ENCODE assay signal across 12 cellular contexts in the genomic region with DNA sequence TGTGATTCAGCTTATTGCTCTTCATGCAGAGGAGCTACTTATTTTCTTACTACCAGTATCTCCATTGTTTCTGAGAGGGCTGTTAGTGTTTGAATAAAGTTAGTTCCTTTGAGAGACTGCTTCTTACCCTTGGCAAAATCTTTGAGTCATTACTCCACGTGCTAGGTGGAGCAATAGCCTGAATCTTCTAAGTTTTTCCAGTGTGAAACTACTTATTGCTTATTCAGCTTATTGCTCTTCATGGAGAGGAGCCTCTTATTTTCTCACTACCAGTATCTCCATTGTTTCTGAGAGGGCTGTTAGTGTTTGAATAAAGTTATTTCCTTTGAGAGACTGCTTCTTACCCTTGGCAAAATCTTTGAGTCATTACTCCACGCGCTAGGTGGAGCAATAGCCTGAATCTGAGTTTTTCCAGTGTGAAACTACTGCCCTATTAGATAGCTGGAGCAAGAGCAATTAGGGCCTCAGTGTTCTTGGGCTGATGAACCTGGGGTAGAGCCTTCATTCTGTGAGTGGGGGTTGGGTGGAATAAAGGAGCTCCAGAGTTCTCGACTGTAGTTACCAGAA. TPM values are rescaled to one million over a fixed set of nuclear protein-coding genes. Genes with fewer than 3 reads are reported as not detected.
DNase-seq lines count a peak whose midpoint lies in the region; ATAC-seq and TF ChIP-seq lines count a peak whose summit lies in the region.
"Had no signal": no experiment of that assay in that cellular context is flagged by ENCODE, and none has a peak within 500 bp of the region (broad histone marks: within the 10 kb centered on the region; RNA-seq: fewer than 3 reads in every experiment).

No MANE protein-coding gene starts in this region.

- no peak for DNase-seq in activated T-cell treated with anti-CD3 and anti-CD28 coated beads, Interleukin-2, amount 50 U/mL, for 24 hours
- DNase-seq in activated T-cell treated with anti-CD3 and anti-CD28 coated beads, Interleukin-2, amount 50 U/mL, for 1 hour: no peak
- DNase-seq in foreskin fibroblast: peak; percentile 26 to 55
- no peak for DNase-seq in DMS114 treated with DMSO at 0.1 percent for 48 hours (lab: John Stamatoyannopoulos, UW; ENCODE audit: unreplicated experiment)
- no peak for DNase-seq in NCI-H345 treated with DMSO at 0.1 percent for 48 hours (lab: John Stamatoyannopoulos, UW; ENCODE audit: unreplicated experiment)
- DNase-seq: NCI-H1436; stimulated activated CD4-positive, alpha-beta T cell treated with anti-CD3 and anti-CD28 coated beads, Interleukin-4, amount 100 ng/mL, for 1 hour had no signal

- H3K4me3 ChIP-seq in foreskin fibroblast (ENCODE audit: low read depth in 1 of 2, low read length in 2 of 2): no peak overlapping the region
- H3K4me3 ChIP-seq: cardiac muscle cell, gastroesophageal sphincter had no signal

- no peaks in the 10 kb centered on the region for H3K27me3 Mint-ChIP-seq in activated T-cell treated with anti-CD3 and anti-CD28 coated beads, Interleukin-2, amount 50 U/mL, for 24 hours
- no peaks in the 10 kb centered on the region for H3K27me3 Mint-ChIP-seq in activated T-helper 17 cell treated with anti-CD3 and anti-CD28 coated beads, Interleukin-2, amount 50 U/mL, for 72 hours
- H3K27me3 Mint-ChIP-seq in stimulated activated naive CD8-positive, alpha-beta T cell treated with anti-CD3 and anti-CD28 coated beads, Interleukin-15, Interleukin-2, amounts not matched to agents 100 ng/mL and 50 ng/mL, for 24 hours: no peaks in the 10 kb centered on the region

- peaks cover 66% of the 10 kb centered on the region for H3K4me1 Mint-ChIP-seq in activated T-cell treated with anti-CD3 and anti-CD28 coated beads, Interleukin-2, amount 50 U/mL, for 24 hours (ENCODE audit: low read depth)
- H3K4me1 Mint-ChIP-seq in activated T-helper 17 cell treated with anti-CD3 and anti-CD28 coated beads, Interleukin-2, amount 50 U/mL, for 72 hours: peaks cover 30% of the 10 kb centered on the region
- H3K4me1 Mint-ChIP-seq in stimulated activated naive CD8-positive, alpha-beta T cell treated with anti-CD3 and anti-CD28 coated beads, Interleukin-15, Interleukin-2, amounts not matched to agents 100 ng/mL and 50 ng/mL, for 24 hours (ENCODE audit: low read depth): peaks cover 65% of the 10 kb centered on the region

- no peak overlapping the region for H3K4me3 Mint-ChIP-seq in activated T-cell treated with anti-CD3 and anti-CD28 coated beads, Interleukin-2, amount 50 U/mL, for 24 hours
- peak overlapping the region; percentile 37 for H3K4me3 Mint-ChIP-seq in activated T-helper 17 cell treated with anti-CD3 and anti-CD28 coated beads, Interleukin-2, amount 50 U/mL, for 72 hours
- H3K4me3 Mint-ChIP-seq in stimulated activated naive CD8-positive, alpha-beta T cell treated with anti-CD3 and anti-CD28 coated beads, Interleukin-15, Interleukin-2, amounts not matched to agents 100 ng/mL and 50 ng/mL, for 24 hours: no peak overlapping the region

- no peaks in the 10 kb centered on the region for H3K9me3 Mint-ChIP-seq in activated T-cell treated with anti-CD3 and anti-CD28 coated beads, Interleukin-2, amount 50 U/mL, for 24 hours
- H3K9me3 Mint-ChIP-seq in activated T-helper 17 cell treated with anti-CD3 and anti-CD28 coated beads, Interleukin-2, amount 50 U/mL, for 72 hours: no peaks in the 10 kb centered on the region
- H3K9me3 Mint-ChIP-seq in stimulated activated naive CD8-positive, alpha-beta T cell treated with anti-CD3 and anti-CD28 coated beads, Interleukin-15, Interleukin-2, amounts not matched to agents 100 ng/mL and 50 ng/mL, for 24 hours: no peaks in the 10 kb centered on the region

- no peak for TF ChIP-seq CTCF in foreskin fibroblast (IDR thresholded peaks at IDR 0.05; ENCODE audit: low read depth, low read length)

- peaks cover 66% of the 10 kb centered on the region for H3K36me3 Mint-ChIP-seq in activated T-cell treated with anti-CD3 and anti-CD28 coated beads, Interleukin-2, amount 50 U/mL, for 24 hours (ENCODE audit: low read depth)
- H3K36me3 Mint-ChIP-seq in activated T-helper 17 cell treated with anti-CD3 and anti-CD28 coated beads, Interleukin-2, amount 50 U/mL, for 72 hours (ENCODE audit: low read depth): peaks cover 92% of the 10 kb centered on the region
- H3K36me3 Mint-ChIP-seq in stimulated activated naive CD8-positive, alpha-beta T cell treated with anti-CD3 and anti-CD28 coated beads, Interleukin-15, Interleukin-2, amounts not matched to agents 100 ng/mL and 50 ng/mL, for 24 hours (ENCODE audit: low read depth): peaks cover 42% of the 10 kb centered on the region

- peak overlapping the region; percentile 86 for H3K27ac Mint-ChIP-seq in activated T-cell treated with anti-CD3 and anti-CD28 coated beads, Interleukin-2, amount 50 U/mL, for 24 hours
- peak overlapping the region; percentile 57 for H3K27ac Mint-ChIP-seq in activated T-helper 17 cell treated with anti-CD3 and anti-CD28 coated beads, Interleukin-2, amount 50 U/mL, for 72 hours
- H3K27ac Mint-ChIP-seq in stimulated activated naive CD8-positive, alpha-beta T cell treated with anti-CD3 and anti-CD28 coated beads, Interleukin-15, Interleukin-2, amounts not matched to agents 100 ng/mL and 50 ng/mL, for 24 hours: peak overlapping the region; percentile 42

- ATAC-seq in activated T-helper 17 cell treated with anti-CD3 and anti-CD28 coated beads, Interleukin-2, amount 50 U/mL, for 72 hours (replicated peaks): peak; percentile 37
- no peak for ATAC-seq in HG03342 (IDR thresholded peaks at IDR 0.05; ENCODE audit: unreplicated experiment)
- ATAC-seq: gastroesophageal sphincter had no signal

RNA-seq across cellular contexts. Expression of gene GPBP1, which starts 41.9 kb away (rescaled TPM):
- total RNA-seq in activated T-helper 17 cell treated with anti-CD3 and anti-CD28 coated beads, Interleukin-2, amount 50 U/mL, for 72 hours: 100 to 1,000 TPM in 1 of 2 donors, 10 to 100 TPM in 1; 83.6 to 123 TPM

Comparison
In these comparisons a context has a peak if more than half of its experiments do, and no peak if none do; other contexts are left out.
1. DNase-seq: peak in foreskin fibroblast (2 of 2); none in activated T-cell treated with anti-CD3 and anti-CD28 coated beads, Interleukin-2, amount 50 U/mL, for 24 hours (single experiment), activated T-cell treated with anti-CD3 and anti-CD28 coated beads, Interleukin-2, amount 50 U/mL, for 1 hour (single experiment), DMS114 treated with DMSO at 0.1 percent for 48 hours (single experiment) and NCI-H345 treated with DMSO at 0.1 percent for 48 hours (single experiment).
2. Peak in every context shown above with its lines, with median percentiles within 50 percentile points of each other: H3K27ac Mint-ChIP-seq.